In the genomic region with DNA sequence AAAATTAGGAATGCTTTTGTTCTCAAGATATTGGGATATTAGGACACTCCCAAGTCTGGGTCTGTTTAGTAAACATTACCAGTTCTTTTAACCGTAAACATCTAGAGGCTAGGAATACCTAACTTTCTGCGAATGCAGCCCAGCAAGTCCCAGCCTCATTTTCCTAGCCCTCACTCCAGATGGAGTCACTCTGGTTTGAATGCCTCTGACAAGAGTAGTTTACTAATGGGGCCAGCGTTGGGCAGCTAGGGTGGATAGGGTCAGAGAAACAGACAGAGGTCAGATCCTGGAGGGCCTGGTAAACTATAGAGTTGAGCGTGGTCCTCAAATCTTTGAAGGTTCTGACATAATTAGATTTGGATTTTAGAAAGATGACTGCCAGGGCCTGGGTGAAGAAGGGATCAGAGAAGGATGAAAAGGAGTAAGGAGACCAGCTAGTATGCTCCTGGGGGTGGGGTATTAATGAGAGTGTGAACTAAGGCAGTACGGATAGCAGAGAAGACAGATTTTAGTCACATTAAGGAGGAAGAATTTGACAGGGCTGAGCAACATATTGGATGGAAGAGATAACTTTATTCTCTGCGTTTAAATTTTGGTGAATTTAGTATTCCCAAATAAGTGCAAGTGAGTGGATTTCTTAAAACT, we compare ENCODE assay signal across 18 cellular contexts. TPM values are rescaled to one million over a fixed set of nuclear protein-coding genes. Genes with fewer than 3 reads are reported as not detected.
DNase-seq lines count a peak whose midpoint lies in the region; ATAC-seq and TF ChIP-seq lines count a peak whose summit lies in the region.
"Had no signal": no experiment of that assay in that cellular context is flagged by ENCODE, and none has a peak within 500 bp of the region (broad histone marks: within the 10 kb centered on the region; RNA-seq: fewer than 3 reads in every experiment).

No MANE protein-coding gene starts in this region.

- H3K4me1 ChIP-seq in GM23248 (ENCODE audit: insufficient read depth) (peaks cover 54% of the 10 kb centered on the region), endodermal cell (ENCODE audit: control insufficient read depth, insufficient read depth, low read length) (no peaks in the 10 kb centered on the region)

- H4K20me1 ChIP-seq in GM23248 (ENCODE audit: insufficient read depth): no peaks in the 10 kb centered on the region

- no peak for DNase-seq in GM23248
- no peak for DNase-seq in RWPE1 (ENCODE audit: low spot score)
- peak; percentile 43 for DNase-seq in endodermal cell
- DNase-seq in osteocyte (ENCODE audit: extremely low spot score, unreplicated experiment): no peak
- DNase-seq in middle frontal gyrus (ENCODE audit: extremely low spot score, low spot score): no peak
- no peak for DNase-seq in type B pancreatic cell (ENCODE audit: extremely low spot score, unreplicated experiment)
- no peak for DNase-seq in GM10266 (ENCODE audit: extremely low spot score)
- no peak for DNase-seq in stimulated activated naive B cell treated with anti-CD40 and anti-IgM and Interleukin-4, amounts not matched to agents 10 μg/mL and 1 μg/mL and 100 μg/mL, for 72 hours
- DNase-seq: activated CD4-positive, CD25-positive, alpha-beta regulatory T cell treated with anti-CD3 and anti-CD28 coated beads, Interleukin-2, amount 50 U/mL, for 72 hours; activated gamma-delta T cell treated with Interleukin-2 at 50 U/mL for 16 hours; aorta; heart left ventricle; kidney glomerular epithelial cell; NCI-H187; NCI-H524 treated with DMSO at 0.1 percent for 48 hours; T-cell had no signal

- H3K36me3 Mint-ChIP-seq in endodermal cell (ENCODE audit: low read depth) (peaks cover 5% of the 10 kb centered on the region), osteocyte (ENCODE audit: unreplicated experiment) (peaks cover 3% of the 10 kb centered on the region), type B pancreatic cell (no peaks in the 10 kb centered on the region)
- H3K36me3 Mint-ChIP-seq in stimulated activated naive B cell treated with anti-CD40 and anti-IgM and Interleukin-4, amounts not matched to agents 10 μg/mL and 1 μg/mL and 100 μg/mL, for 72 hours: peaks cover 3 to 8% of the 10 kb centered on the region in 2 donors
- H3K36me3 Mint-ChIP-seq: T-cell had no signal

- H3K9me3 Mint-ChIP-seq in endodermal cell: peaks cover 2% of the 10 kb centered on the region
- no peaks in the 10 kb centered on the region for H3K9me3 Mint-ChIP-seq in osteocyte (ENCODE audit: unreplicated experiment)
- H3K9me3 Mint-ChIP-seq in type B pancreatic cell: no peaks in the 10 kb centered on the region
- no peaks in the 10 kb centered on the region for H3K9me3 Mint-ChIP-seq in stimulated activated naive B cell treated with anti-CD40 and anti-IgM and Interleukin-4, amounts not matched to agents 10 μg/mL and 1 μg/mL and 100 μg/mL, for 72 hours

- peaks cover 27% of the 10 kb centered on the region for H3F3A ChIP-seq in GM23248 (ENCODE audit: insufficient read depth)

- CTCF ChIA-PET in RWPE1 (lab: Yijun Ruan, JAX): no interaction called here

- peak overlapping the region; percentile 79 for H3K4me2 ChIP-seq in GM23248 (ENCODE audit: unreplicated experiment)

- H3K9me2 ChIP-seq in GM23248 (ENCODE audit: insufficient read depth): no peaks in the 10 kb centered on the region

- POLR2A ChIA-PET in RWPE1 (lab: Yijun Ruan, JAX; ENCODE audit: low non-redundant PET): no interaction called here

- no peak overlapping the region for H2AFZ ChIP-seq in GM23248

- TF ChIP-seq CTCF in RWPE1 (conservative IDR thresholded peaks at IDR 0.05; ENCODE audit: low read depth) (no peak), endodermal cell (conservative IDR thresholded peaks at IDR 0.05) (no peak), osteocyte (IDR thresholded peaks at IDR 0.05) (no peak), type B pancreatic cell (conservative IDR thresholded peaks at IDR 0.05) (no peak), GM10266 (IDR thresholded peaks at IDR 0.05; ENCODE audit: control insufficient read depth, insufficient read depth, low read depth, missing control alignments) (no peak)

- H3K9me3 ChIP-seq in GM23248 (ENCODE audit: low read depth) (no peaks in the 10 kb centered on the region), endodermal cell (ENCODE audit: control insufficient read depth, low read length) (no peaks in the 10 kb centered on the region)
- H3K9me3 ChIP-seq: esophagus muscularis mucosa, heart left ventricle, prostate gland had no signal

- H3K4me3 ChIP-seq in GM23248 (peak overlapping the region; percentile 46), endodermal cell (ENCODE audit: low read length) (no peak overlapping the region)
- H3K4me3 ChIP-seq: esophagus muscularis mucosa, heart left ventricle, prostate gland had no signal

- in situ Hi-C loops in GM23248 (cut with MboI): no loop called here

- H3K27me3 ChIP-seq in GM23248 (replicated peaks; ENCODE audit: insufficient read depth): no peaks in the 10 kb centered on the region
- no peaks in the 10 kb centered on the region for H3K27me3 ChIP-seq in endodermal cell (ENCODE audit: control insufficient read depth, insufficient read depth, low read length, poor library complexity, severe bottlenecking)
- H3K27me3 ChIP-seq: esophagus muscularis mucosa, heart left ventricle had no signal

- H3K27ac Mint-ChIP-seq in endodermal cell: no peak overlapping the region
- peak overlapping the region; percentile 59 for H3K27ac Mint-ChIP-seq in osteocyte (ENCODE audit: unreplicated experiment)
- no peak overlapping the region for H3K27ac Mint-ChIP-seq in type B pancreatic cell
- H3K27ac Mint-ChIP-seq in stimulated activated naive B cell treated with anti-CD40 and anti-IgM and Interleukin-4, amounts not matched to agents 10 μg/mL and 1 μg/mL and 100 μg/mL, for 72 hours: no peak overlapping the region
- H3K27ac Mint-ChIP-seq: T-cell had no signal

- H3K27me3 Mint-ChIP-seq in endodermal cell (ENCODE audit: insufficient read depth) (no peaks in the 10 kb centered on the region), osteocyte (ENCODE audit: unreplicated experiment) (no peaks in the 10 kb centered on the region), type B pancreatic cell (no peaks in the 10 kb centered on the region)
- H3K27me3 Mint-ChIP-seq in stimulated activated naive B cell treated with anti-CD40 and anti-IgM and Interleukin-4, amounts not matched to agents 10 μg/mL and 1 μg/mL and 100 μg/mL, for 72 hours: no peaks in the 10 kb centered on the region
- H3K27me3 Mint-ChIP-seq: T-cell had no signal

- H3K36me3 ChIP-seq in GM23248 (ENCODE audit: low read depth) (no peaks in the 10 kb centered on the region), endodermal cell (ENCODE audit: control insufficient read depth, insufficient read depth, low read length) (no peaks in the 10 kb centered on the region)
- H3K36me3 ChIP-seq: esophagus muscularis mucosa, heart left ventricle, prostate gland had no signal

- H3K27ac ChIP-seq in GM23248: peak overlapping the region; percentile 52
- H3K27ac ChIP-seq in RWPE1: peak overlapping the region; percentile 43; the same call in 1 of the 2 replicates
- H3K27ac ChIP-seq in endodermal cell (ENCODE audit: low read depth, low read length): peak overlapping the region; percentile 81
- H3K27ac ChIP-seq: esophagus muscularis mucosa, heart left ventricle, prostate gland had no signal

- H3K4me1 Mint-ChIP-seq in endodermal cell (peaks cover 36% of the 10 kb centered on the region), osteocyte (ENCODE audit: unreplicated experiment) (peaks cover 66% of the 10 kb centered on the region), type B pancreatic cell (ENCODE audit: unreplicated experiment) (peaks cover 51% of the 10 kb centered on the region)
- peaks cover 22 to 47% of the 10 kb centered on the region in 2 donors for H3K4me1 Mint-ChIP-seq in stimulated activated naive B cell treated with anti-CD40 and anti-IgM and Interleukin-4, amounts not matched to agents 10 μg/mL and 1 μg/mL and 100 μg/mL, for 72 hours

- no peak overlapping the region for H3K4me3 Mint-ChIP-seq in endodermal cell
- no peak overlapping the region for H3K4me3 Mint-ChIP-seq in osteocyte (ENCODE audit: unreplicated experiment)
- H3K4me3 Mint-ChIP-seq in type B pancreatic cell: no peak overlapping the region
- H3K4me3 Mint-ChIP-seq in stimulated activated naive B cell treated with anti-CD40 and anti-IgM and Interleukin-4, amounts not matched to agents 10 μg/mL and 1 μg/mL and 100 μg/mL, for 72 hours: no peak overlapping the region
- H3K4me3 Mint-ChIP-seq: T-cell had no signal

- 61 to 65% methylated on average over 6 of the region's 6 CpGs for WGBS in GM23248 (ENCODE audit: low coverage in 1 of 2, low lambda C conversion rate in 2 of 2, missing lambda C conversion rate in 2 of 2), 2 experiments
- WGBS in endodermal cell (ENCODE audit: insufficient coverage in 1 of 2, insufficient read length in 1 of 2), 2 experiments: 66 to 82% methylated on average over 5 to 6 of the region's 6 CpGs

- H3K9ac ChIP-seq in GM23248 (peak overlapping the region; percentile 35), endodermal cell (ENCODE audit: extremely low read depth, low read length, poor library complexity, severe bottlenecking) (no peak overlapping the region)

- ATAC-seq in stimulated activated naive B cell treated with anti-CD40 and anti-IgM and Interleukin-4, amounts not matched to agents 10 μg/mL and 1 μg/mL and 100 μg/mL, for 72 hours (replicated peaks): no peak
- ATAC-seq: heart left ventricle, T-cell had no signal

- H3K79me2 ChIP-seq in GM23248 (ENCODE audit: insufficient read depth): peaks cover 97% of the 10 kb centered on the region

RNA-seq across cellular contexts. Expression of a gene that starts 53.7 kb away (rescaled TPM):
- total RNA-seq in GM23248 (2014; rRNA removed; shearing (Covaris generic)): 6.9 and 17.1 TPM in 2 replicates
- 11.5 and 14.2 TPM in 2 replicates for polyA plus RNA-seq in GM23248 (2016; fragmentation: Nextera tagmentation; extraction: Ambion mirVana)
- total RNA-seq in endodermal cell (10 to 100 TPM; 20.6 to 28.0 TPM), osteocyte (18.6 and 20.7 TPM in 2 replicates), type B pancreatic cell (ENCODE audit: low replicate concordance) (17.5 and 20.3 TPM in 2 replicates)
- 20.6 TPM for polyA plus RNA-seq in endodermal cell (2013, experiment 1 of 2)
- 15.5 TPM for polyA plus RNA-seq in endodermal cell (2013, experiment 2 of 2)
